Comparison of ENCODE assay signal across 19 cellular contexts in the genomic region with DNA sequence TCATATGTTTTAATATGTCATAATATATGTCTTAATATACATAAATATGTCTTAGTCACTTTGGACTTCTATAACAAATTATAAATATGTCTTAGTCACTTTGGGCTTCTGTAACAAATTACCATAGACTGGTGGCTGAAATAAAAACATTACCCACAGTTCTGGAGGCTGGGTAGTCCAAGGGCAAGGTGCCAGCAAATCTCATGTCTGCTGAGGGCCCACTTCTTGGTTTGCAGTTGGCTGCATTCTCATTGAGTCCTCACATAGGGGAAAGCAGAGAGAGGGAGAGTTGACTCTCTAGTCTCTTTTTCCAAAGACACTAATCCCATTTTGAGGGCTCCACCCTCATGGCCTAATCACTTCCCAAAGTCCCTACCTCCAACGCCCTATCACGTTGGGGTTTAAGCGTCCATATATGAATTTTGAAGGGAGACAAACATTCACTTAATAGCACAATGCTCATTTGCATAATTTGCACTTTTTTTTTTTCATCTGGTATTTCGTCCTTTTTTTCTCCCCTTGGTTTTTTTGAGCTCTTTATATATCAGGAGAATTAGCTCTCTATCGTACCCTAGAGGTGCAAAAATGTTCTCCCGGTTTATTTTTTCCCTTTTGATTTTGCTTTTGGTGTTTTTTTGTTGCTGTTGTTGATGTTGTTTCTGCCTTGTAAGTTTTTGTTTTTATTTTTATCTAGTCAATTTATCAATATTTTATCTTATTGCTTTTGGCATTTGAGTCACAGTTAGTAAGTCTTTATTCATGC.
DNase-seq lines count a peak whose midpoint lies in the region; ATAC-seq and TF ChIP-seq lines count a peak whose summit lies in the region.
"Had no signal": no experiment of that assay in that cellular context is flagged by ENCODE, and none has a peak within 500 bp of the region (broad histone marks: within the 10 kb centered on the region; RNA-seq: fewer than 3 reads in every experiment).

No MANE protein-coding gene starts in this region.

- no peaks in the 10 kb centered on the region for H3K27me3 ChIP-seq in OCI-LY1 (ENCODE audit: insufficient read depth, low read length)

- no peaks in the 10 kb centered on the region for H3F3A ChIP-seq in OCI-LY1 (ENCODE audit: insufficient read depth, low read length)

- H3K9me3 ChIP-seq in OCI-LY1 (ENCODE audit: low read length), result peaks cover 9% of the 10 kb centered on the region; the same call in 1 of the 2 replicates
- H3K9me3 ChIP-seq: thoracic aorta had no signal

- H3K4me2 ChIP-seq in OCI-LY1 (ENCODE audit: low read length), result no peak overlapping the region

- no peaks in the 10 kb centered on the region for H3K9me3 Mint-ChIP-seq in T-helper 2 cell treated with Interferon-gamma antibody and Interleukin-4, amounts not matched to agents 5 μg/mL and 100 μg/mL, for 36 hours
- H3K9me3 Mint-ChIP-seq: activated naive CD4-positive, alpha-beta T cell treated with anti-CD3 and anti-CD28 coated beads, Interleukin-2, amount 10 ng/mL, durations not matched to agents 7 days and 5 days; naive thymus-derived CD8-positive, alpha-beta T cell had no signal

- H3K4me3 ChIP-seq in OCI-LY1 (ENCODE audit: low read depth, low read length, poor library complexity, severe bottlenecking) (no peak overlapping the region), fibroblast of mammary gland (ENCODE audit: control insufficient read depth, low read depth, low read length) (no peak overlapping the region)
- H3K4me3 ChIP-seq: thoracic aorta had no signal

- no peak overlapping the region for H3K9ac ChIP-seq in OCI-LY1 (ENCODE audit: low read length)

- H3K4me3 Mint-ChIP-seq in T-helper 2 cell treated with Interferon-gamma antibody and Interleukin-4, amounts not matched to agents 5 μg/mL and 100 μg/mL, for 36 hours, result no peak overlapping the region
- H3K4me3 Mint-ChIP-seq: activated naive CD4-positive, alpha-beta T cell treated with anti-CD3 and anti-CD28 coated beads, Interleukin-2, amount 10 ng/mL, durations not matched to agents 7 days and 5 days; naive thymus-derived CD8-positive, alpha-beta T cell; stimulated activated naive B cell treated with anti-CD40 and anti-IgM and Interleukin-4, amounts not matched to agents 10 μg/mL and 1 μg/mL and 100 μg/mL, for 72 hours had no signal

- no peaks in the 10 kb centered on the region for H3K79me2 ChIP-seq in OCI-LY1 (ENCODE audit: insufficient read depth, low read length)

- peaks cover 13% of the 10 kb centered on the region for H3K4me1 Mint-ChIP-seq in T-helper 2 cell treated with Interferon-gamma antibody and Interleukin-4, amounts not matched to agents 5 μg/mL and 100 μg/mL, for 36 hours (ENCODE audit: low read depth)

- no peaks in the 10 kb centered on the region for H4K20me1 ChIP-seq in OCI-LY1 (ENCODE audit: insufficient read depth, low read length)

- peaks cover 14% of the 10 kb centered on the region for H3K27me3 Mint-ChIP-seq in T-helper 2 cell treated with Interferon-gamma antibody and Interleukin-4, amounts not matched to agents 5 μg/mL and 100 μg/mL, for 36 hours (ENCODE audit: low read depth)
- H3K27me3 Mint-ChIP-seq: activated naive CD4-positive, alpha-beta T cell treated with anti-CD3 and anti-CD28 coated beads, Interleukin-2, amount 10 ng/mL, durations not matched to agents 7 days and 5 days; stimulated activated naive B cell treated with anti-CD40 and anti-IgM and Interleukin-4, amounts not matched to agents 10 μg/mL and 1 μg/mL and 100 μg/mL, for 72 hours had no signal

- no peak overlapping the region for H3K27ac ChIP-seq in 22Rv1
- H3K27ac ChIP-seq in C4-2B, result no peak overlapping the region
- peak overlapping the region; percentile 95 for H3K27ac ChIP-seq in OCI-LY1 (ENCODE audit: low read depth, low read length, poor library complexity, severe bottlenecking)
- H3K27ac ChIP-seq: thoracic aorta had no signal

- no peaks in the 10 kb centered on the region for H3K9me2 ChIP-seq in OCI-LY1 (ENCODE audit: low read depth, low read length)

- ATAC-seq in GM21576 (IDR thresholded peaks at IDR 0.05; ENCODE audit: unreplicated experiment), result no peak
- ATAC-seq: naive thymus-derived CD8-positive, alpha-beta T cell; stimulated activated naive B cell treated with anti-CD40 and anti-IgM and Interleukin-4, amounts not matched to agents 10 μg/mL and 1 μg/mL and 100 μg/mL, for 72 hours had no signal

- no peaks in the 10 kb centered on the region for H3K36me3 Mint-ChIP-seq in T-helper 2 cell treated with Interferon-gamma antibody and Interleukin-4, amounts not matched to agents 5 μg/mL and 100 μg/mL, for 36 hours (ENCODE audit: low read depth)
- H3K36me3 Mint-ChIP-seq: activated naive CD4-positive, alpha-beta T cell treated with anti-CD3 and anti-CD28 coated beads, Interleukin-2, amount 10 ng/mL, durations not matched to agents 7 days and 5 days; naive thymus-derived CD8-positive, alpha-beta T cell; stimulated activated naive B cell treated with anti-CD40 and anti-IgM and Interleukin-4, amounts not matched to agents 10 μg/mL and 1 μg/mL and 100 μg/mL, for 72 hours had no signal

- H3K27ac Mint-ChIP-seq in T-helper 2 cell treated with Interferon-gamma antibody and Interleukin-4, amounts not matched to agents 5 μg/mL and 100 μg/mL, for 36 hours, result no peak overlapping the region
- H3K27ac Mint-ChIP-seq: activated naive CD4-positive, alpha-beta T cell treated with anti-CD3 and anti-CD28 coated beads, Interleukin-2, amount 10 ng/mL, durations not matched to agents 7 days and 5 days; naive thymus-derived CD8-positive, alpha-beta T cell; stimulated activated naive B cell treated with anti-CD40 and anti-IgM and Interleukin-4, amounts not matched to agents 10 μg/mL and 1 μg/mL and 100 μg/mL, for 72 hours had no signal

- peaks cover 52% of the 10 kb centered on the region for H3K4me1 ChIP-seq in OCI-LY1 (ENCODE audit: insufficient read depth, low read length, severe bottlenecking)

- TF ChIP-seq CTCF in 22Rv1 (IDR thresholded peaks at IDR 0.05), result peak; percentile 20; the same call in 1 of the 2 replicates
- peak; percentile 24 for TF ChIP-seq CTCF in C4-2B (conservative IDR thresholded peaks at IDR 0.05)
- TF ChIP-seq CTCF in OCI-LY1 (IDR thresholded peaks at IDR 0.05; ENCODE audit: low read length), result no peak
- peak; percentile 15 for TF ChIP-seq CTCF in fibroblast of mammary gland (conservative IDR thresholded peaks at IDR 0.05; ENCODE audit: control insufficient read depth, insufficient read depth, low read depth, low read length)

- no peak for DNase-seq in fibroblast of mammary gland (ENCODE audit: low read depth)
- DNase-seq in stimulated activated CD4-positive, alpha-beta T cell treated with anti-CD3 and anti-CD28 coated beads, Interleukin-1b, Interleukin-23, amount 100 ng/mL, for 48 hours, result no peak
- no peak for DNase-seq in T-helper 2 cell treated with Interferon-gamma antibody and Interleukin-4, amounts not matched to agents 5 μg/mL and 100 μg/mL, for 36 hours (ENCODE audit: low spot score)
- no peak for DNase-seq in middle frontal gyrus (ENCODE audit: extremely low spot score, low spot score)
- DNase-seq: activated CD4-positive, CD25-positive, alpha-beta regulatory T cell treated with anti-CD3 and anti-CD28 coated beads, Interleukin-2, amount 50 U/mL, for 72 hours; activated naive CD4-positive, alpha-beta T cell treated with anti-CD3 and anti-CD28 coated beads, Interleukin-2, amount 10 ng/mL, durations not matched to agents 7 days and 5 days; activated T-cell treated with anti-CD3 and anti-CD28 coated beads, Interleukin-2, amount 50 U/mL, for 48 hours; anterior cingulate cortex; effector memory CD4-positive, alpha-beta T cell; MV-4-11; naive thymus-derived CD8-positive, alpha-beta T cell; NCI-H187 treated with DMSO at 0.1 percent for 48 hours; posterior cingulate gyrus; stimulated activated naive B cell treated with anti-CD40 and anti-IgM and Interleukin-4, amounts not matched to agents 10 μg/mL and 1 μg/mL and 100 μg/mL, for 72 hours had no signal

- no peaks in the 10 kb centered on the region for H3K36me3 ChIP-seq in OCI-LY1 (ENCODE audit: insufficient read depth, low read length)
- H3K36me3 ChIP-seq: thoracic aorta had no signal

- H2AFZ ChIP-seq in OCI-LY1 (ENCODE audit: low read length), result no peak overlapping the region
